ENCODE assay signal across 9 cellular contexts in the genomic region with DNA sequence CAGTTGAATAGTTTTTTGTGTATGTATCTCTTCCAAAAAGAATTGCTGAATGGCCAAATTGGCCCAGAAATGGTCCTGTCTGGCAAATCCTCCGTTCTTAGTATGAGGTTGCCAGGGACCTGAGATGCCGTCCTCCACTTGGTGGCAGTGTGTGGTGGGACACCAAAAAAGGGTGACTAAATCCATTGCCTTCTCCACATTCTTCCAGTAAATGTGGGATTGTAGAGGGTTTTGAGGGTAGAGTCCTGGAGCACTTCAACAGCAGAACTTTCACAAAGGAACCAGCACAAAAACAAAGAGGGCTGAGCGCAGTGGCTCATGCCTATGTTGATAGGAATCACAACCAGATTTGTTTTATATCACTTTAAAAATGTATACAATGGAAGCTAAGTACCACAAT.
DNase-seq lines count a peak whose midpoint lies in the region; ATAC-seq, FAIRE-seq and TF ChIP-seq lines count a peak whose summit lies in the region.
"Had no signal": no experiment of that assay in that cellular context is flagged by ENCODE, and none has a peak within 500 bp of the region (broad histone marks: within the 10 kb centered on the region; RNA-seq: fewer than 3 reads in every experiment).

No MANE protein-coding gene starts in this region.

- no peak overlapping the region for H3K23ac ChIP-seq in H1 (ENCODE audit: insufficient read length)

- H2AK5ac ChIP-seq in H1 (ENCODE audit: low read depth, low read length), result no peak overlapping the region

- no peaks in the 10 kb centered on the region for H3K23me2 ChIP-seq in H1 (ENCODE audit: low read depth, low read length)

- no peaks in the 10 kb centered on the region for H3K4me1 ChIP-seq in H1 (replicated peaks in 1 of 4; ENCODE audit: control insufficient read depth in 3 of 4, insufficient read depth in 4 of 4, low read length in 3 of 4)

- H3K36me3 ChIP-seq in H1 (ENCODE audit: control insufficient read depth in 2 of 4, insufficient read depth in 4 of 4, low read length in 3 of 4), result no peaks in the 10 kb centered on the region

- no peaks in the 10 kb centered on the region for H3K9me3 Mint-ChIP-seq in neural crest cell
- H3K9me3 Mint-ChIP-seq: activated B cell treated with CpG ODN at 0.5 μM for 24 hours had no signal

- H3K27ac Mint-ChIP-seq in neural crest cell (ENCODE audit: unreplicated experiment), result no peak overlapping the region
- H3K27ac Mint-ChIP-seq: activated B cell treated with CpG ODN at 0.5 μM for 24 hours had no signal

- H4K20me1 ChIP-seq in H1 (replicated peaks in 1 of 2; ENCODE audit: control insufficient read depth in 1 of 2, insufficient read depth in 2 of 2, low read length in 2 of 2), result no peaks in the 10 kb centered on the region

- no peak overlapping the region for H2BK12ac ChIP-seq in H1 (ENCODE audit: low read depth, low read length)

- TF ChIP-seq POLR2A in H1 (IDR thresholded peaks at IDR 0.05; ENCODE audit: control extremely low read depth in 1 of 2, low read depth in 2 of 2, low read length in 2 of 2), result no peak

- H3K4ac ChIP-seq in H1 (replicated peaks; ENCODE audit: insufficient read length, low read depth, low read length), result no peak overlapping the region

- no peak overlapping the region for H3K4me3 ChIP-seq in H1 (ENCODE audit: extremely low read depth in 1 of 4, insufficient read depth in 2 of 4, low read depth in 3 of 4, low read length in 4 of 4)

- POLR2A ChIA-PET in HEK293T (lab: Yijun Ruan, JAX), result no interaction called here
- POLR2A ChIA-PET in H1 (lab: Charles Lee; ENCODE audit: partially characterized antibody), result no interaction called here

- no peak overlapping the region for H3K4me2 ChIP-seq in H1 (ENCODE audit: insufficient read depth in 1 of 2, low read depth in 2 of 2, low read length in 2 of 2)

- H3K9me3 ChIP-seq in H1 (ENCODE audit: insufficient read depth in 2 of 2, low read depth in 1 of 2, low read length in 1 of 2), result no peaks in the 10 kb centered on the region

- H3K27me3 Mint-ChIP-seq in neural crest cell (ENCODE audit: low read depth), result peaks cover 8% of the 10 kb centered on the region

- H2BK15ac ChIP-seq in H1 (ENCODE audit: low read length), result no peak overlapping the region

- H3K18ac ChIP-seq in H1 (ENCODE audit: extremely low read depth, low read length), result no peak overlapping the region

- CTCF ChIA-PET in HEK293T (lab: Yijun Ruan, JAX) (interaction anchor here (0.6 to 0.9 kb wide), 3 partner anchors 8 to 163 kb away, joined by 3 to 4 read pairs (median 3); no protein-coding TSS in a partner anchor), H1 (lab: Charles Lee; ENCODE audit: partially characterized antibody) (interaction anchor here (0.6 to 4.7 kb wide), 11 partner anchors 12 to 204 kb away, joined by 3 to 36 read pairs (median 3); no protein-coding TSS in a partner anchor)

- no peaks in the 10 kb centered on the region for H3K79me1 ChIP-seq in H1 (ENCODE audit: low read depth, low read length)

- no peak overlapping the region for H3K4me3 Mint-ChIP-seq in neural crest cell
- H3K4me3 Mint-ChIP-seq: activated B cell treated with CpG ODN at 0.5 μM for 24 hours had no signal

- no peak overlapping the region for H2BK5ac ChIP-seq in H1 (ENCODE audit: low read depth, low read length)

- TF ChIP-seq CTCF in H1 (IDR thresholded peaks at IDR 0.05; ENCODE audit: control extremely low read depth in 1 of 3, insufficient read depth in 1 of 3, low read depth in 1 of 3, low read length in 3 of 3) (peak; percentile 62 to 71 (median 69)), neural crest cell (conservative IDR thresholded peaks at IDR 0.05) (peak; percentile 46)

- DNase-seq in DMS 273 treated with DMSO at 0.1 percent for 48 hours (lab: John Stamatoyannopoulos, UW) (peak; percentile 30), HEK293T (ENCODE audit: extremely low spot score) (peak; percentile 33), RCC 7860 (ENCODE audit: low spot score) (peak; percentile 34), H1 (ENCODE audit: low read depth in 1 of 2, low spot score in 2 of 2) (peak in 1 of 2 experiments; percentile 3), neural crest cell (ENCODE audit: low read depth, low spot score) (no peak)
- DNase-seq: activated B cell treated with CpG ODN at 0.5 μM for 24 hours had no signal

- TF ChIP-seq EP300 in H1 (IDR thresholded peaks at IDR 0.05; ENCODE audit: borderline replicate concordance in 1 of 2, low read depth in 2 of 2, low read length in 2 of 2), result no peak

- no peak overlapping the region for H3K14ac ChIP-seq in H1 (ENCODE audit: insufficient read length)

- H3K9ac ChIP-seq in H1 (replicated peaks in 1 of 4; ENCODE audit: extremely low read depth in 1 of 4, low read depth in 3 of 4, low read length in 3 of 4), result no peak overlapping the region

- WGBS in H1 (ENCODE audit: extremely low coverage in 1 of 2, insufficient coverage in 1 of 2, insufficient read length in 1 of 2, insufficient replicate concordance in 2 of 2, low coverage in 1 of 2, low lambda C conversion rate in 2 of 2, missing lambda C conversion rate in 1 of 2), 2 experiments, result 61% methylated on average over 3 of the region's 3 CpGs; no CpG with 5 or more reads in 1 of the 2 experiments

- peak; percentile 71 to 79 for TF ChIP-seq RAD21 in H1 (IDR thresholded peaks at IDR 0.05 in 1 of 2, conservative IDR thresholded peaks at IDR 0.05 in 1 of 2; ENCODE audit: low read depth in 2 of 2, low read length in 2 of 2)

- H3K79me2 ChIP-seq in H1 (ENCODE audit: control insufficient read depth in 1 of 2, insufficient read depth in 2 of 2, low read length in 2 of 2), result no peaks in the 10 kb centered on the region

- H2BK20ac ChIP-seq in H1 (ENCODE audit: low read length), result no peak overlapping the region

- H4K8ac ChIP-seq in H1 (ENCODE audit: extremely low read depth, insufficient read depth, low read length), result no peak overlapping the region

- no peaks in the 10 kb centered on the region for H3K36me3 Mint-ChIP-seq in neural crest cell (ENCODE audit: low read depth)

- no peak overlapping the region for H3K27ac ChIP-seq in H1 (ENCODE audit: low read depth, low read length)

- no peak for FAIRE-seq in RCC 7860 (lab: Jason Lieb, UNC)
- peak; percentile 92 for FAIRE-seq in H1 (lab: Jason Lieb, UNC)

- no peaks in the 10 kb centered on the region for H3K27me3 ChIP-seq in H1 (replicated peaks in 1 of 4; ENCODE audit: control insufficient read depth in 3 of 4, extremely low read depth in 1 of 4, insufficient read depth in 3 of 4, low read length in 3 of 4)

- no peak overlapping the region for H2BK120ac ChIP-seq in H1 (replicated peaks; ENCODE audit: low read depth, low read length)

- no peak overlapping the region for H4K5ac ChIP-seq in H1 (ENCODE audit: insufficient read length, low read depth, low read length)

- H4K91ac ChIP-seq in H1 (replicated peaks; ENCODE audit: insufficient read length, low read length), result no peak overlapping the region

- ATAC-seq in HG03108 (IDR thresholded peaks at IDR 0.05; ENCODE audit: unreplicated experiment), result no peak
- ATAC-seq in HG03354 (IDR thresholded peaks at IDR 0.05; ENCODE audit: poor library complexity, severe bottlenecking, unreplicated experiment), result no peak
- no peak for ATAC-seq in GM18519 (IDR thresholded peaks at IDR 0.05; ENCODE audit: low FRiP score, unreplicated experiment)

- no peak overlapping the region for H3K56ac ChIP-seq in H1 (replicated peaks; ENCODE audit: insufficient read length, low read depth, low read length)

- H3K4me1 Mint-ChIP-seq in neural crest cell, result no peaks in the 10 kb centered on the region

- no peak overlapping the region for H2AFZ ChIP-seq in H1 (ENCODE audit: low read length)

TF ChIP-seq in HEK293T, 16 proteins besides CTCF, POLR2A, EP300 and RAD21:
- TF ChIP-seq HDGF (IDR thresholded peaks at IDR 0.05; ENCODE audit: borderline replicate concordance) (no peak), FOXA1 (IDR thresholded peaks at IDR 0.05) (no peak)

TF ChIP-seq in H1, 55 proteins besides CTCF, POLR2A, EP300 and RAD21:
- TF ChIP-seq BCL11A (IDR thresholded peaks at IDR 0.05; ENCODE audit: low read depth in 2 of 2, low read length in 2 of 2) (no peak), NANOG (IDR thresholded peaks at IDR 0.05; ENCODE audit: insufficient read depth, low read depth, low read length, poor library complexity, severe bottlenecking) (no peak), SIRT6 (IDR thresholded peaks at IDR 0.05; ENCODE audit: low read length) (no peak), CHD2 (IDR thresholded peaks at IDR 0.05; ENCODE audit: low read length) (no peak), SAP30 (IDR thresholded peaks at IDR 0.05; ENCODE audit: insufficient read depth, insufficient replicate concordance, low read length) (no peak), CEBPB (IDR thresholded peaks at IDR 0.05; ENCODE audit: low read depth, low read length) (no peak), BACH1 (IDR thresholded peaks at IDR 0.05; ENCODE audit: low read length) (no peak), SP4 (IDR thresholded peaks at IDR 0.05; ENCODE audit: low read length) (no peak), JUND (IDR thresholded peaks at IDR 0.05; ENCODE audit: low read length) (no peak), SP2 (IDR thresholded peaks at IDR 0.05; ENCODE audit: low read length) (no peak), TAF1 (IDR thresholded peaks at IDR 0.05; ENCODE audit: low read depth, low read length) (no peak), ZNF274 (IDR thresholded peaks at IDR 0.05; ENCODE audit: borderline replicate concordance, extremely low read depth, low read length) (no peak), KDM1A (IDR thresholded peaks at IDR 0.05; ENCODE audit: borderline replicate concordance, low read length) (no peak)
